Comparison of ENCODE assay signal across 30 cellular contexts in the genomic region with DNA sequence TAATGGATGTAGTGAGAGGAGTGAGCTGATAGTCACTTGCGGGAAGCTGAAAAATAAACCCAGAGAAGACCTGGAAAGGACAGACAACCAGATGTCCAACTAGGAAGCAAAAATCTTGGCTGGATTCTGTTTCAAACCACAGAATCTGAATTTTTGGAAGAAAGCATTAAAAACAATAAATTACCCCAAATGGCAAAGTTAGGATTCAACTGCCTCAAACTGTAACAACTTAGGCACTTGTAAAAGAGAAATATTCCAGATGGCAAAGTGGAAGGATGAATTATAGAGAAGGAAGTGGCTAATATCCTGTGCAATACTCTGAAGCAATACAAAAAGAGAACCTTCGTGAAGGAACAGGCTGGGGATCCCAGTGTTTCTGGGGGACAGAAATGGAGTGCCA. TPM values are rescaled to one million over a fixed set of nuclear protein-coding genes. Genes with fewer than 3 reads are reported as not detected.
DNase-seq lines count a peak whose midpoint lies in the region; ATAC-seq and TF ChIP-seq lines count a peak whose summit lies in the region.
"Had no signal": no experiment of that assay in that cellular context is flagged by ENCODE, and none has a peak within 500 bp of the region (broad histone marks: within the 10 kb centered on the region; RNA-seq: fewer than 3 reads in every experiment).

No MANE protein-coding gene starts in this region.

- H3K4me3 ChIP-seq in AG10803 (ENCODE audit: low read length) (no peak overlapping the region), Panc1 (ENCODE audit: low read depth in 2 of 2, low read length in 2 of 2) (no peak overlapping the region), fibroblast of mammary gland (ENCODE audit: control insufficient read depth, low read depth, low read length) (no peak overlapping the region)
- H3K4me3 ChIP-seq: dorsolateral prefrontal cortex, lower lobe of right lung, psoas muscle, upper lobe of right lung had no signal

- H3K36me3 ChIP-seq in Panc1 (ENCODE audit: control insufficient read depth, insufficient read depth, low read length): no peaks in the 10 kb centered on the region
- H3K36me3 ChIP-seq: lower lobe of right lung, upper lobe of right lung had no signal

- POLR2A ChIA-PET in Panc1 (lab: Charles Lee): no interaction called here

- no peak for TF ChIP-seq CTCF in AG10803 (conservative IDR thresholded peaks at IDR 0.05; ENCODE audit: low read length)
- TF ChIP-seq CTCF in Panc1 (IDR thresholded peaks at IDR 0.05): no peak
- TF ChIP-seq CTCF in fibroblast of mammary gland (conservative IDR thresholded peaks at IDR 0.05; ENCODE audit: control insufficient read depth, insufficient read depth, low read depth, low read length): no peak

- H3K9me3 ChIP-seq in Panc1 (ENCODE audit: control insufficient read depth, insufficient read depth, low read depth, low read length): peaks cover 16% of the 10 kb centered on the region; the same call in 1 of the 2 replicates
- H3K9me3 ChIP-seq: lower lobe of right lung, psoas muscle, upper lobe of right lung had no signal

- no peaks in the 10 kb centered on the region for H3K27me3 ChIP-seq in Panc1 (ENCODE audit: control insufficient read depth, insufficient read depth, low read length)
- H3K27me3 ChIP-seq: upper lobe of right lung had no signal

- peaks cover 26% of the 10 kb centered on the region for H3K4me1 ChIP-seq in Panc1 (ENCODE audit: control insufficient read depth, insufficient read depth, low read length)
- H3K4me1 ChIP-seq: lower lobe of right lung, psoas muscle, upper lobe of right lung had no signal

- CTCF ChIA-PET in Panc1 (lab: Charles Lee): no interaction called here

- intact Hi-C loops in Panc1 (cut with micrococcal nuclease; ENCODE audit: unreplicated experiment): no loop called here
- intact Hi-C loops in sciatic nerve (cut with DNase I): no loop called here

- ATAC-seq in Panc1: no peak
- ATAC-seq in sciatic nerve: peak; percentile 68
- ATAC-seq in HG03439 (IDR thresholded peaks at IDR 0.05; ENCODE audit: unreplicated experiment): no peak
- ATAC-seq: activated CD4-positive, CD25-positive, alpha-beta regulatory T cell treated with anti-CD3 and anti-CD28 coated beads, Interleukin-2, amount 50 U/mL, for 24 hours; lower lobe of right lung; natural killer cell treated with Interleukin-12 subunit alpha and Interleukin-12 subunit beta and Interleukin-15 and Interleukin-18, amount 100 ng/mL, for 72 hours; psoas muscle; upper lobe of right lung had no signal

- peak overlapping the region; percentile 93 for H3K27ac ChIP-seq in Panc1 (ENCODE audit: low read length)
- H3K27ac ChIP-seq: dorsolateral prefrontal cortex, lower lobe of right lung, psoas muscle, upper lobe of right lung had no signal

- peak; percentile 94 for DNase-seq in AG10803 (ENCODE audit: low read depth)
- DNase-seq in Panc1 (ENCODE audit: low read depth, low spot score): no peak
- DNase-seq in fibroblast of mammary gland (ENCODE audit: low read depth): peak; percentile 73
- DNase-seq in sciatic nerve (ENCODE audit: low spot score): no peak
- no peak for DNase-seq in NCI-H1105 (lab: John Stamatoyannopoulos, UW)
- DNase-seq in dermis blood vessel endothelial cell: no peak
- DNase-seq: ACHN; activated CD4-positive, alpha-beta T cell treated with anti-CD3 and anti-CD28 coated beads, Interleukin-2, amount 50 U/mL, for 4 hours; activated gamma-delta T cell treated with Interleukin-2 at 50 U/mL for 16 hours; activated T-cell treated with anti-CD3 and anti-CD28 coated beads, Interleukin-2, amount 50 U/mL, for 48 hours; C1 segment of cervical spinal cord; central memory CD4-positive, alpha-beta T cell; DMS153; dorsolateral prefrontal cortex; head of caudate nucleus; islet precursor cell; lower lobe of right lung; NCI-H146; NCI-H2107; NCI-H345; psoas muscle; SHP77; stimulated activated CD4-positive, alpha-beta T cell treated with anti-CD3 and anti-CD28 coated beads, Interleukin-15, amount 100 ng/mL, for 24 hours; stimulated activated CD4-positive, alpha-beta T cell treated with anti-CD3 and anti-CD28 coated beads, Interleukin-4, amount 100 ng/mL, for 4 hours; upper lobe of right lung had no signal

- no TSS peak for BruUV-seq in Panc1 (replicated peaks; lab: Mats Ljungman, UMichigan)

- in situ Hi-C loops in Panc1 (cut with HindIII; ENCODE audit: low pct_unique_long_range_greater_than_20kb, low sequenced_read_pairs): no loop called here

RNA-seq across cellular contexts. Expression of a gene that starts 46.8 kb away (rescaled TPM):
- total RNA-seq in Panc1 (2021; ENCODE audit: unreplicated experiment): 26.4 TPM
- polyA plus RNA-seq in Panc1 (2012; ENCODE audit: insufficient read length): 30.5 TPM
- 50.6 TPM for total RNA-seq in sciatic nerve
- 0.05 TPM in 1 of 2 replicates, not detected in the other for total RNA-seq in dermis blood vessel endothelial cell
- total RNA-seq: HT-29 had no signal
- polyA plus RNA-seq: IgD-negative memory B cell had no signal

Comparison
In these comparisons a context has a peak if more than half of its experiments do, and no peak if none do; other contexts are left out.
1. DNase-seq: peak in AG10803 (single experiment) and fibroblast of mammary gland (single experiment); none in Panc1 (single experiment), sciatic nerve (single experiment), NCI-H1105 (single experiment) and dermis blood vessel endothelial cell (single experiment).
2. RNA of a gene that starts 46.8 kb away (total RNA-seq): 50.6 TPM in sciatic nerve (single experiment) and 26.4 TPM in Panc1 (single experiment); 0.05 TPM in dermis blood vessel endothelial cell; every median in the first group is over 10 times any median in the second.